9 cellular contexts compared by ENCODE assay signal in the genomic region with DNA sequence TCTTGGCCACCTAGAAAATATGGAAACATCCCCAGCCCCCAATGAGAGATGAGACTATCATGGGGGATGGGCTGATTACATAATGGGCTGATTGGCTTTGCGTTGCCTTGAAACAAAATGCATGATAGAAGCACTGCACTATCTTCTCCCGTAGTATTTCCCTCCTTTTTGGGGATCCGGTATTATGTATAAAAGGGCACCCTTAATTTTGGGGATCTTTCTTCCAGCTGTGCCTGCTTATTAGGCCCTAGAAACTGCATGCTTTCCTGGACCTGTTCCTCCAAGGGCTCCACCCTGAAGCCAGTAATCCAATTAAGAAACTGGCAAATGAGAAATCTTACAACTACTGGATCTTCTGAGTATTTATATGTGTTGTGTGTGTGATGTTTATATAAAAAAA.
"Had no signal": no experiment of that assay in that cellular context is flagged by ENCODE, and none has a peak within 500 bp of the region (broad histone marks: within the 10 kb centered on the region; RNA-seq: fewer than 3 reads in every experiment).

No MANE protein-coding gene starts in this region.

- FAIRE-seq: HTR-8/SVneo had no signal

- ATAC-seq: HCT116 had no signal

- H3K9me3 ChIP-seq: HAP-1 had no signal

- H3K27ac ChIP-seq: GM23248, KMS-11 had no signal

- H3K9ac ChIP-seq: GM23248, KMS-11 had no signal

- H3K4me1 ChIP-seq: HAP-1 had no signal

- H3K4me3 ChIP-seq: GM23248, HAP-1 had no signal

- DNase-seq: GM23248, GOT3, H7, IMR-90, KBM-7 had no signal

- H3K36me3 ChIP-seq: HAP-1 had no signal

- H3K4me2 ChIP-seq: KMS-11 had no signal

- H2AFZ ChIP-seq: GM23248 had no signal
